Comparison of ENCODE assay signal across 2 cellular contexts in the genomic region with DNA sequence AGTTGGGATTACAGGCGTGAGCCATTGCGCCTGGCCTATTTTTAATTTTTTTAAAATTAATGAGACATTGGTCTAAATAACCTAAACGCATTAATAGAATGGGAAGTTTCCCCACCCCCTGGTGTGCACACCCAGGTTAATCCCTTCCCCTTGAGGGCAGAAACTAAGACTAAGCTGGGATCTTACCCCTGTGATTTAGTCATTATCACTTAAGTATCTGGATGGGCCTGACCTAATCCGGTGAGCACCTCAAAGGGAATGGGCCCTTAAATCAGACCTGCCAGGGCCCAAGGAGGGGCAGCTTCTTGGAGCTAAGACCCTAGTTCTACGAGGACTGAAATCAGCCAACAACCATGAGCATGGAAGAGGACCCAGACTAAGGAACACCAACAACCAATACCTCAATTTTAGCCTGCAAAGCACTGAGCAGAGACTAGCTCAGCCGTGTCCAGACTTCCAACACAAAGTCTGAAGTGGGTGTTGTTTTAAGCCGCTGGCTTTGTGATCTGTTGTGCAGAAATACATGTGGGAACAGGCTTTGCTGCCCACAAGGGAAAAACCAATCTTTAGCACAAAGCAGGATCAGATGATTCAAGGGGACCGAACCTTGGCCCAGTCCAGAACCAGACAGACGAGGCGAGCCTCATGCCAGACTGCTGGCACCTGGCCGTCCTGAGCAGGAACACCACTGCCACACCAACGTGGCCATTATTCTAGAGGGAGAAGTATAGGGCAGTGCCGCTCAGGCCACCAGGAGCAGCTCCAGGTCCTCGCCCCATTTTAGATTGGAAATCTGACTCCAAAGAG.
TF ChIP-seq lines count a peak whose summit lies in the region.

No MANE protein-coding gene starts in this region.

TF ChIP-seq in A549, 52 proteins besides CTCF, POLR2A, EP300 and RAD21:
- TF ChIP-seq, protein P1, sequence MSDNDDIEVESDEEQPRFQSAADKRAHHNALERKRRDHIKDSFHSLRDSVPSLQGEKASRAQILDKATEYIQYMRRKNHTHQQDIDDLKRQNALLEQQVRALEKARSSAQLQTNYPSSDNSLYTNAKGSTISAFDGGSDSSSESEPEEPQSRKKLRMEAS (IDR thresholded peaks at IDR 0.05): 0 out of 2 replicates have a peak, but pooled peaks have one; percentile 4
- no peak for TF ChIP-seq FOXS1 (CRISPR knock-in tag; IDR thresholded peaks at IDR 0.05)
- TF ChIP-seq, protein P2, sequence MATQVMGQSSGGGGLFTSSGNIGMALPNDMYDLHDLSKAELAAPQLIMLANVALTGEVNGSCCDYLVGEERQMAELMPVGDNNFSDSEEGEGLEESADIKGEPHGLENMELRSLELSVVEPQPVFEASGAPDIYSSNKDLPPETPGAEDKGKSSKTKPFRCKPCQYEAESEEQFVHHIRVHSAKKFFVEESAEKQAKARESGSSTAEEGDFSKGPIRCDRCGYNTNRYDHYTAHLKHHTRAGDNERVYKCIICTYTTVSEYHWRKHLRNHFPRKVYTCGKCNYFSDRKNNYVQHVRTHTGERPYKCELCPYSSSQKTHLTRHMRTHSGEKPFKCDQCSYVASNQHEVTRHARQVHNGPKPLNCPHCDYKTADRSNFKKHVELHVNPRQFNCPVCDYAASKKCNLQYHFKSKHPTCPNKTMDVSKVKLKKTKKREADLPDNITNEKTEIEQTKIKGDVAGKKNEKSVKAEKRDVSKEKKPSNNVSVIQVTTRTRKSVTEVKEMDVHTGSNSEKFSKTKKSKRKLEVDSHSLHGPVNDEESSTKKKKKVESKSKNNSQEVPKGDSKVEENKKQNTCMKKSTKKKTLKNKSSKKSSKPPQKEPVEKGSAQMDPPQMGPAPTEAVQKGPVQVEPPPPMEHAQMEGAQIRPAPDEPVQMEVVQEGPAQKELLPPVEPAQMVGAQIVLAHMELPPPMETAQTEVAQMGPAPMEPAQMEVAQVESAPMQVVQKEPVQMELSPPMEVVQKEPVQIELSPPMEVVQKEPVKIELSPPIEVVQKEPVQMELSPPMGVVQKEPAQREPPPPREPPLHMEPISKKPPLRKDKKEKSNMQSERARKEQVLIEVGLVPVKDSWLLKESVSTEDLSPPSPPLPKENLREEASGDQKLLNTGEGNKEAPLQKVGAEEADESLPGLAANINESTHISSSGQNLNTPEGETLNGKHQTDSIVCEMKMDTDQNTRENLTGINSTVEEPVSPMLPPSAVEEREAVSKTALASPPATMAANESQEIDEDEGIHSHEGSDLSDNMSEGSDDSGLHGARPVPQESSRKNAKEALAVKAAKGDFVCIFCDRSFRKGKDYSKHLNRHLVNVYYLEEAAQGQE (IDR thresholded peaks at IDR 0.05): no peak
- TF ChIP-seq GATA3 (IDR thresholded peaks at IDR 0.05; ENCODE audit: borderline replicate concordance): no peak
- TF ChIP-seq FOSB (CRISPR knock-in tag; IDR thresholded peaks at IDR 0.05): no peak
- no peak for TF ChIP-seq HOXB13 (CRISPR knock-in tag; IDR thresholded peaks at IDR 0.05; ENCODE audit: low read depth)
- TF ChIP-seq RCOR1 (IDR thresholded peaks at IDR 0.05; ENCODE audit: low read depth, low read length): no peak
- no peak for TF ChIP-seq RARB (CRISPR knock-in tag; IDR thresholded peaks at IDR 0.05)
- TF ChIP-seq, protein P3, sequence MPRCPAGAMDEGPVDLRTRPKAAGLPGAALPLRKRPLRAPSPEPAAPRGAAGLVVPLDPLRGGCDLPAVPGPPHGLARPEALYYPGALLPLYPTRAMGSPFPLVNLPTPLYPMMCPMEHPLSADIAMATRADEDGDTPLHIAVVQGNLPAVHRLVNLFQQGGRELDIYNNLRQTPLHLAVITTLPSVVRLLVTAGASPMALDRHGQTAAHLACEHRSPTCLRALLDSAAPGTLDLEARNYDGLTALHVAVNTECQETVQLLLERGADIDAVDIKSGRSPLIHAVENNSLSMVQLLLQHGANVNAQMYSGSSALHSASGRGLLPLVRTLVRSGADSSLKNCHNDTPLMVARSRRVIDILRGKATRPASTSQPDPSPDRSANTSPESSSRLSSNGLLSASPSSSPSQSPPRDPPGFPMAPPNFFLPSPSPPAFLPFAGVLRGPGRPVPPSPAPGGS (IDR thresholded peaks at IDR 0.05): no peak

TF ChIP-seq in H1, 55 proteins besides CTCF, POLR2A, EP300 and RAD21:
- TF ChIP-seq TAF7 (optimal IDR thresholded peaks at IDR 0.05; ENCODE audit: borderline replicate concordance, low read depth, low read length): peak; percentile 22
- TF ChIP-seq BCL11A (IDR thresholded peaks at IDR 0.05; ENCODE audit: low read depth in 2 of 2, low read length in 2 of 2): no peak
- TF ChIP-seq POLR2AphosphoS5 (IDR thresholded peaks at IDR 0.05; ENCODE audit: low read depth, low read length): peak; percentile 61
- TF ChIP-seq YY1 (IDR thresholded peaks at IDR 0.05; ENCODE audit: low read depth, low read length): no peak
TF ChIP-seq in H1: peak in this region for 2.
